8 cellular contexts compared by ENCODE assay signal in the genomic region with DNA sequence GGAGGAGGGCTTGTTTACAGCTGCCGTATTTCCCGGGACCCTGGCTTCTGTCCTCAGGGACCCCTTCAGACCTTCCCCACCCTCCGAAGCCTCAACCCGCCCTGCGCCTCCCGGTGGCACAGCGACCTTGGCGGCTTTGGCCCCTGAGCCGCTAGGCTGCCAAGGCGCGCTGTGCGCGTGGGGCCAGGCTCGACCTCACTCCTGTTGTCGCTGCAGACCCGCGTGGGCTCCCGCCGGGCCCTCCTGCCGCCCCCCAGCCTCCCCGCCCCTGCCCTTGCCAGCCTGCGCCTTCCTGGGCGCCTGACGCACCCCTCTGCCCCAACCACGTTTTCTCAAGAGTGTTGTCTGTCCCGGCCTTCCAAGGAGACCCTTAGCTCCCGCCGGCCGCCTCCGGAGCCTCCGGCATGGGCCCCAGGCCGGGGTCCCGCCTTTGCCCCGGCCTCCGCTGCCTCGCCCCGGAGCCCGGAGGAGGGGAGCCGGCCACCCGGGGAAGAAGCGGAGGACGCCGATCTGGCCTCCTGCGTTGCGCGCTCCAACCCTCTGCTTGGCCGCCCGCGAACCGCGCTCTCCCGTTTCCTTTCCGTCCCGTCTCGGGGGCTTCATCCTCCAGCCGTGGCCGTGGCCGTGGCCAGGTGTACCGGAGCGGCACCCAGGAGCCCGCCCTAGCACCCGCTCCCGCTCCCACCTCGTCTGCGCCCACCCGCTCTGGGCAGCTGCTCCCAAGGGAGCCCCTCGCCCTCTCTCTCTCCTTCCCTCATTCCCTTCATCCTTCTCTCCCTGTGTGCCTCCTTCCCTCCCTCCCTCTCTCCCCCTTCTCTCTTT. TPM values are rescaled to one million over a fixed set of nuclear protein-coding genes. Genes with fewer than 3 reads are reported as not detected.
A peak's percentile ranks its signal among the peaks of the same experiment; 100 is the strongest.
DNase-seq lines count a peak whose midpoint lies in the region; ATAC-seq and TF ChIP-seq lines count a peak whose summit lies in the region.

No MANE protein-coding gene starts in this region.

- H3K4me1 ChIP-seq in RWPE2 (ENCODE audit: insufficient read depth, poor library complexity, severe bottlenecking) (no peaks in the 10 kb centered on the region), lower lobe of right lung (peaks cover 19% of the 10 kb centered on the region)

- no peaks in the 10 kb centered on the region for H3K9me3 ChIP-seq in RWPE2 (ENCODE audit: severe bottlenecking)
- H3K9me3 ChIP-seq in lower lobe of right lung: no peaks in the 10 kb centered on the region

- H3K36me3 Mint-ChIP-seq in stimulated activated naive CD8-positive, alpha-beta T cell treated with anti-CD3 and anti-CD28 coated beads, Interleukin-15, Interleukin-2, amounts not matched to agents 100 ng/mL and 50 ng/mL, for 24 hours (ENCODE audit: low read depth): peaks cover 3% of the 10 kb centered on the region
- peaks cover 0 to 2% of the 10 kb centered on the region in 2 donors for H3K36me3 Mint-ChIP-seq in CD14-positive monocyte

- peak overlapping the region; percentile 72 for H3K27ac Mint-ChIP-seq in stimulated activated naive CD8-positive, alpha-beta T cell treated with anti-CD3 and anti-CD28 coated beads, Interleukin-15, Interleukin-2, amounts not matched to agents 100 ng/mL and 50 ng/mL, for 24 hours
- H3K27ac Mint-ChIP-seq in CD14-positive monocyte: no peak overlapping the region

- H3K4me3 ChIP-seq in RWPE2 (ENCODE audit: severe bottlenecking) (peak overlapping the region; percentile 29), lower lobe of right lung (peak overlapping the region; percentile 61)

- H3K9me3 Mint-ChIP-seq in stimulated activated naive CD8-positive, alpha-beta T cell treated with anti-CD3 and anti-CD28 coated beads, Interleukin-15, Interleukin-2, amounts not matched to agents 100 ng/mL and 50 ng/mL, for 24 hours: no peaks in the 10 kb centered on the region
- peaks cover 0 to 13% (median 5%) of the 10 kb centered on the region in 7 donors for H3K9me3 Mint-ChIP-seq in CD14-positive monocyte

- intact Hi-C loops in lower lobe of right lung (cut with DNase I): no loop called here
- intact Hi-C loops in CD14-positive monocyte (cut with micrococcal nuclease): no loop called here

- no peaks in the 10 kb centered on the region for H3K36me3 ChIP-seq in RWPE2 (ENCODE audit: low read depth)
- H3K36me3 ChIP-seq in lower lobe of right lung: no peaks in the 10 kb centered on the region

- peak; percentile 63 for ATAC-seq in RWPE2 (ENCODE audit: low read depth)
- ATAC-seq in lower lobe of right lung: peak; percentile 64 to 72

- TF ChIP-seq CTCF in RWPE2 (IDR thresholded peaks at IDR 0.05; ENCODE audit: poor library complexity, severe bottlenecking) (no peak), lower lobe of right lung (IDR thresholded peaks at IDR 0.05) (no peak), CD14-positive monocyte (IDR thresholded peaks at IDR 0.05) (no peak), GM20000 (IDR thresholded peaks at IDR 0.05; ENCODE audit: extremely low read depth, missing control alignments) (no peak)

- H3K4me1 Mint-ChIP-seq in stimulated activated naive CD8-positive, alpha-beta T cell treated with anti-CD3 and anti-CD28 coated beads, Interleukin-15, Interleukin-2, amounts not matched to agents 100 ng/mL and 50 ng/mL, for 24 hours (ENCODE audit: low read depth): peaks cover 25% of the 10 kb centered on the region
- peaks cover 2% of the 10 kb centered on the region for H3K4me1 Mint-ChIP-seq in CD14-positive monocyte

- H3K4me3 Mint-ChIP-seq in stimulated activated naive CD8-positive, alpha-beta T cell treated with anti-CD3 and anti-CD28 coated beads, Interleukin-15, Interleukin-2, amounts not matched to agents 100 ng/mL and 50 ng/mL, for 24 hours: peak overlapping the region; percentile 77
- H3K4me3 Mint-ChIP-seq in CD14-positive monocyte: peak overlapping the region in 1 of 2 donors; percentile 57

- peak; percentile 9 for DNase-seq in DMS 273 treated with DMSO at 0.1 percent for 48 hours (lab: John Stamatoyannopoulos, UW)
- peak; percentile 64 for DNase-seq in RWPE2 (ENCODE audit: low spot score)
- DNase-seq in central memory CD4-positive, alpha-beta T cell: peak; percentile 15
- DNase-seq in lower lobe of right lung: no peak
- no peak for DNase-seq in CD14-positive monocyte (ENCODE audit: low spot score)
- DNase-seq in GM20000 (ENCODE audit: low spot score): no peak
- DNase-seq in SW480 (ENCODE audit: low spot score): no peak

- H3K27ac ChIP-seq in RWPE2 (ENCODE audit: poor library complexity, severe bottlenecking) (no peak overlapping the region), lower lobe of right lung (peak overlapping the region; percentile 31)

- peaks cover 8% of the 10 kb centered on the region for H3K27me3 Mint-ChIP-seq in stimulated activated naive CD8-positive, alpha-beta T cell treated with anti-CD3 and anti-CD28 coated beads, Interleukin-15, Interleukin-2, amounts not matched to agents 100 ng/mL and 50 ng/mL, for 24 hours
- peaks cover 41 to 65% (median 44%) of the 10 kb centered on the region in 3 donors for H3K27me3 Mint-ChIP-seq in CD14-positive monocyte (ENCODE audit: low read depth in 3 of 3)

- H3K27me3 ChIP-seq in RWPE2 (ENCODE audit: insufficient read depth, poor library complexity, severe bottlenecking) (peaks cover 29% of the 10 kb centered on the region), lower lobe of right lung (ENCODE audit: low read depth) (peaks cover 6% of the 10 kb centered on the region)

RNA-seq across cellular contexts. Expression of gene PPP2R5C, which starts 19.9 kb away (rescaled TPM):
- 160 TPM for total RNA-seq in lower lobe of right lung
- polyA plus RNA-seq in CD14-positive monocyte: 10 to 100 TPM; 61.9 to 64.0 TPM

Comparison
In these comparisons a context has a peak if more than half of its experiments do, and no peak if none do; other contexts are left out.
1. DNase-seq: peak in DMS 273 treated with DMSO at 0.1 percent for 48 hours (single experiment), RWPE2 (single experiment) and central memory CD4-positive, alpha-beta T cell (single experiment); none in lower lobe of right lung (single experiment), CD14-positive monocyte (single experiment), GM20000 (single experiment) and SW480 (single experiment).